ENCODE assay signal across 1 cellular context in the genomic region with DNA sequence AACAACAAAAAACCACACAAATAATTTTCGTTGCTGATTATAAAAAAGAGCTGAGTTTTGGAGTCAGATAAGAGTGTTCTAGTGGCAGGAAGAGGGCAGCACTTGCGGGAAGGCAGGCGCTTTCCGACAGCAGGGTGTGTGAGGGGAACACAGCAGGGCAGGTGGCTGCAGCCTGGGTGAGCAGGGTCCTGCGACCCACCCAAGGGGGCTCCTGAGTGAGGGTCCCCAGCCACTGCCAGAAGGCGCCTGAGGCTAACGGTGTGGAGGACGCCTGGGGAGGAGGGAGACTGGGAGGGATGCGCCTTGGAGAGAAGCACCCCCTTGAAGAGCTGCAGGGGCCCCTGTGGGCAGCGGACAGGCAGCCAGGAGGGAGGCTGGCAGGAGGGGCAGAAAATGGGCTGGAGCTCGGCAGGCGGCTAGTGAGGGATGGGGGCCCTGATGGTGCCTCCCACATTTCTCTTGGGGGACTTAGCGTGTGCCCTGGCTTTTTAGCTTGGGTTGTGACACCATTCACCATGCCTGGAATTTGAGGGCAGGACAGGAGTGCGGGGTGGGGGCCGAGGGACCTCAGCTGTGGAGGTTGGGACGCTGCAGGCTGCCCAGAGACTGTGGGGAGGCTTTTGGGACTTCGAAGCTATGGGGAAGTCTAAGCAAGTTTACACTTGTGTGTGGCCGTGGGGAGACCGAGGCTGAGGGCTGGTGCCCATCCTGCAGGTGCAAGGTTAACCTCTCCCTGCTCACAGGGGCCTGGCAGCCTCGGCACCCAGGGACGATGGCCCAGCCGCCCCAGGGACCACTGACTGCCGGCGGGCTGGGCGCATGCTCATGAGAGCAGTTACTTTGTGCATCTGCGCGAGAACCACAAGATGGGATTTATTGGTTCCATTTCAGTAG.
TF ChIP-seq lines count a peak whose summit lies in the region.

No MANE protein-coding gene starts in this region.

TF ChIP-seq in H1, 55 proteins besides CTCF, POLR2A, EP300 and RAD21:
- TF ChIP-seq, protein P1, sequence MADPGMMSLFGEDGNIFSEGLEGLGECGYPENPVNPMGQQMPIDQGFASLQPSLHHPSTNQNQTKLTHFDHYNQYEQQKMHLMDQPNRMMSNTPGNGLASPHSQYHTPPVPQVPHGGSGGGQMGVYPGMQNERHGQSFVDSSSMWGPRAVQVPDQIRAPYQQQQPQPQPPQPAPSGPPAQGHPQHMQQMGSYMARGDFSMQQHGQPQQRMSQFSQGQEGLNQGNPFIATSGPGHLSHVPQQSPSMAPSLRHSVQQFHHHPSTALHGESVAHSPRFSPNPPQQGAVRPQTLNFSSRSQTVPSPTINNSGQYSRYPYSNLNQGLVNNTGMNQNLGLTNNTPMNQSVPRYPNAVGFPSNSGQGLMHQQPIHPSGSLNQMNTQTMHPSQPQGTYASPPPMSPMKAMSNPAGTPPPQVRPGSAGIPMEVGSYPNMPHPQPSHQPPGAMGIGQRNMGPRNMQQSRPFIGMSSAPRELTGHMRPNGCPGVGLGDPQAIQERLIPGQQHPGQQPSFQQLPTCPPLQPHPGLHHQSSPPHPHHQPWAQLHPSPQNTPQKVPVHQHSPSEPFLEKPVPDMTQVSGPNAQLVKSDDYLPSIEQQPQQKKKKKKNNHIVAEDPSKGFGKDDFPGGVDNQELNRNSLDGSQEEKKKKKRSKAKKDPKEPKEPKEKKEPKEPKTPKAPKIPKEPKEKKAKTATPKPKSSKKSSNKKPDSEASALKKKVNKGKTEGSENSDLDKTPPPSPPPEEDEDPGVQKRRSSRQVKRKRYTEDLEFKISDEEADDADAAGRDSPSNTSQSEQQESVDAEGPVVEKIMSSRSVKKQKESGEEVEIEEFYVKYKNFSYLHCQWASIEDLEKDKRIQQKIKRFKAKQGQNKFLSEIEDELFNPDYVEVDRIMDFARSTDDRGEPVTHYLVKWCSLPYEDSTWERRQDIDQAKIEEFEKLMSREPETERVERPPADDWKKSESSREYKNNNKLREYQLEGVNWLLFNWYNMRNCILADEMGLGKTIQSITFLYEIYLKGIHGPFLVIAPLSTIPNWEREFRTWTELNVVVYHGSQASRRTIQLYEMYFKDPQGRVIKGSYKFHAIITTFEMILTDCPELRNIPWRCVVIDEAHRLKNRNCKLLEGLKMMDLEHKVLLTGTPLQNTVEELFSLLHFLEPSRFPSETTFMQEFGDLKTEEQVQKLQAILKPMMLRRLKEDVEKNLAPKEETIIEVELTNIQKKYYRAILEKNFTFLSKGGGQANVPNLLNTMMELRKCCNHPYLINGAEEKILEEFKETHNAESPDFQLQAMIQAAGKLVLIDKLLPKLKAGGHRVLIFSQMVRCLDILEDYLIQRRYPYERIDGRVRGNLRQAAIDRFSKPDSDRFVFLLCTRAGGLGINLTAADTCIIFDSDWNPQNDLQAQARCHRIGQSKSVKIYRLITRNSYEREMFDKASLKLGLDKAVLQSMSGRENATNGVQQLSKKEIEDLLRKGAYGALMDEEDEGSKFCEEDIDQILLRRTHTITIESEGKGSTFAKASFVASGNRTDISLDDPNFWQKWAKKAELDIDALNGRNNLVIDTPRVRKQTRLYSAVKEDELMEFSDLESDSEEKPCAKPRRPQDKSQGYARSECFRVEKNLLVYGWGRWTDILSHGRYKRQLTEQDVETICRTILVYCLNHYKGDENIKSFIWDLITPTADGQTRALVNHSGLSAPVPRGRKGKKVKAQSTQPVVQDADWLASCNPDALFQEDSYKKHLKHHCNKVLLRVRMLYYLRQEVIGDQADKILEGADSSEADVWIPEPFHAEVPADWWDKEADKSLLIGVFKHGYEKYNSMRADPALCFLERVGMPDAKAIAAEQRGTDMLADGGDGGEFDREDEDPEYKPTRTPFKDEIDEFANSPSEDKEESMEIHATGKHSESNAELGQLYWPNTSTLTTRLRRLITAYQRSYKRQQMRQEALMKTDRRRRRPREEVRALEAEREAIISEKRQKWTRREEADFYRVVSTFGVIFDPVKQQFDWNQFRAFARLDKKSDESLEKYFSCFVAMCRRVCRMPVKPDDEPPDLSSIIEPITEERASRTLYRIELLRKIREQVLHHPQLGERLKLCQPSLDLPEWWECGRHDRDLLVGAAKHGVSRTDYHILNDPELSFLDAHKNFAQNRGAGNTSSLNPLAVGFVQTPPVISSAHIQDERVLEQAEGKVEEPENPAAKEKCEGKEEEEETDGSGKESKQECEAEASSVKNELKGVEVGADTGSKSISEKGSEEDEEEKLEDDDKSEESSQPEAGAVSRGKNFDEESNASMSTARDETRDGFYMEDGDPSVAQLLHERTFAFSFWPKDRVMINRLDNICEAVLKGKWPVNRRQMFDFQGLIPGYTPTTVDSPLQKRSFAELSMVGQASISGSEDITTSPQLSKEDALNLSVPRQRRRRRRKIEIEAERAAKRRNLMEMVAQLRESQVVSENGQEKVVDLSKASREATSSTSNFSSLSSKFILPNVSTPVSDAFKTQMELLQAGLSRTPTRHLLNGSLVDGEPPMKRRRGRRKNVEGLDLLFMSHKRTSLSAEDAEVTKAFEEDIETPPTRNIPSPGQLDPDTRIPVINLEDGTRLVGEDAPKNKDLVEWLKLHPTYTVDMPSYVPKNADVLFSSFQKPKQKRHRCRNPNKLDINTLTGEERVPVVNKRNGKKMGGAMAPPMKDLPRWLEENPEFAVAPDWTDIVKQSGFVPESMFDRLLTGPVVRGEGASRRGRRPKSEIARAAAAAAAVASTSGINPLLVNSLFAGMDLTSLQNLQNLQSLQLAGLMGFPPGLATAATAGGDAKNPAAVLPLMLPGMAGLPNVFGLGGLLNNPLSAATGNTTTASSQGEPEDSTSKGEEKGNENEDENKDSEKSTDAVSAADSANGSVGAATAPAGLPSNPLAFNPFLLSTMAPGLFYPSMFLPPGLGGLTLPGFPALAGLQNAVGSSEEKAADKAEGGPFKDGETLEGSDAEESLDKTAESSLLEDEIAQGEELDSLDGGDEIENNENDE (IDR thresholded peaks at IDR 0.05; ENCODE audit: insufficient replicate concordance, low read length): no peak
- no peak for TF ChIP-seq HDAC6 (IDR thresholded peaks at IDR 0.05; ENCODE audit: low read depth, low read length)
- TF ChIP-seq ATF2 (IDR thresholded peaks at IDR 0.05; ENCODE audit: low read length): no peak
- TF ChIP-seq MAFK (IDR thresholded peaks at IDR 0.05; ENCODE audit: low read depth, low read length): no peak
- no peak for TF ChIP-seq HDAC2 (IDR thresholded peaks at IDR 0.05; ENCODE audit: borderline replicate concordance in 1 of 2, low read depth in 2 of 2, low read length in 2 of 2)
- TF ChIP-seq RBBP5 (IDR thresholded peaks at IDR 0.05; ENCODE audit: borderline replicate concordance, low read depth, low read length): no peak
- TF ChIP-seq TCF12 (IDR thresholded peaks at IDR 0.05; ENCODE audit: low read depth, low read length): no peak
- TF ChIP-seq SAP30 (IDR thresholded peaks at IDR 0.05; ENCODE audit: insufficient read depth, insufficient replicate concordance, low read length): no peak
- no peak for TF ChIP-seq RFX5 (IDR thresholded peaks at IDR 0.05; ENCODE audit: borderline replicate concordance, low read depth, low read length)
- no peak for TF ChIP-seq TEAD4 (IDR thresholded peaks at IDR 0.05; ENCODE audit: low read depth, low read length)
